ENCODE assay signal across 20 cellular contexts in genomic region chr22:41245917-41246499, GRCh38. TPM values are rescaled to one million over a fixed set of nuclear protein-coding genes. Genes with fewer than 3 reads are reported as not detected.
A peak's percentile ranks its signal among the peaks of the same experiment; 100 is the strongest.
DNase-seq lines count a peak whose midpoint lies in the region; ATAC-seq, FAIRE-seq and TF ChIP-seq lines count a peak whose summit lies in the region.
"Had no signal": no experiment of that assay in that cellular context is flagged by ENCODE, and none has a peak within 500 bp of the region (broad histone marks: within the 10 kb centered on the region; RNA-seq: fewer than 3 reads in every experiment).

No MANE protein-coding gene starts in this region.

- no peaks in the 10 kb centered on the region for H3K9me3 Mint-ChIP-seq in stimulated activated naive CD8-positive, alpha-beta T cell treated with anti-CD3 and anti-CD28 coated beads, Interleukin-15, amount 100 ng/mL, for 72 hours
- H3K9me3 Mint-ChIP-seq: CD8-positive, alpha-beta T cell; IgD-negative memory B cell had no signal

- no peak for DNase-seq in stimulated activated naive CD8-positive, alpha-beta T cell treated with anti-CD3 and anti-CD28 coated beads, Interleukin-15, amount 100 ng/mL, for 72 hours
- DNase-seq in stimulated activated naive CD8-positive, alpha-beta T cell treated with anti-CD3 and anti-CD28 coated beads, Interleukin-15, Interleukin-2, amounts not matched to agents 100 U/mL and 50 U/mL, for 24 hours: no peak
- no peak for DNase-seq in T-helper 17 cell
- no peak for DNase-seq in fibroblast of villous mesenchyme (ENCODE audit: low read depth)
- DNase-seq in 8988T: no peak
- no peak for DNase-seq in NCI-H1436 treated with DMSO at 0.1 percent for 48 hours (lab: John Stamatoyannopoulos, UW)
- DNase-seq in GM19239 (ENCODE audit: insufficient read length, low spot score): no peak
- no peak for DNase-seq in hypothalamus (lab: John Stamatoyannopoulos, UW)
- DNase-seq: activated naive CD4-positive, alpha-beta T cell treated with anti-CD3 and anti-CD28 coated beads, Interleukin-2, amount 50 U/mL, for 16 hours; esophagus squamous epithelium; heart right ventricle; kidney; NCI-H1048; NCI-H2081 treated with DMSO at 0.1 percent for 48 hours; NCI-H526; SK-N-SH had no signal

- H3K27ac Mint-ChIP-seq in stimulated activated naive CD8-positive, alpha-beta T cell treated with anti-CD3 and anti-CD28 coated beads, Interleukin-15, amount 100 ng/mL, for 72 hours: peak overlapping the region in 1 of 2 donors; percentile 71
- H3K27ac Mint-ChIP-seq in T-helper 17 cell: no peak overlapping the region
- H3K27ac Mint-ChIP-seq: CD8-positive, alpha-beta T cell had no signal

- H3K4me1 Mint-ChIP-seq in stimulated activated naive CD8-positive, alpha-beta T cell treated with anti-CD3 and anti-CD28 coated beads, Interleukin-15, amount 100 ng/mL, for 72 hours: no peaks in the 10 kb centered on the region
- H3K4me1 Mint-ChIP-seq in T-helper 17 cell: no peaks in the 10 kb centered on the region

- H3K36me3 Mint-ChIP-seq in T-helper 17 cell (ENCODE audit: low read depth): peaks cover 2% of the 10 kb centered on the region

- no peaks in the 10 kb centered on the region for H3K27me3 Mint-ChIP-seq in stimulated activated naive CD8-positive, alpha-beta T cell treated with anti-CD3 and anti-CD28 coated beads, Interleukin-15, amount 100 ng/mL, for 72 hours
- no peaks in the 10 kb centered on the region for H3K27me3 Mint-ChIP-seq in T-helper 17 cell
- H3K27me3 Mint-ChIP-seq: IgD-negative memory B cell had no signal

- TF ChIP-seq CTCF in fibroblast of villous mesenchyme (IDR thresholded peaks at IDR 0.05; ENCODE audit: insufficient read depth, low read depth, low read length): peak; percentile 4

- peak; percentile 14 for ATAC-seq in stimulated activated naive CD8-positive, alpha-beta T cell treated with anti-CD3 and anti-CD28 coated beads, Interleukin-15, amount 100 ng/mL, for 72 hours
- ATAC-seq in stimulated activated naive CD8-positive, alpha-beta T cell treated with anti-CD3 and anti-CD28 coated beads, Interleukin-15, Interleukin-2, amounts not matched to agents 100 U/mL and 50 U/mL, for 24 hours: no peak
- peak; percentile 8 for ATAC-seq in T-helper 17 cell
- ATAC-seq: CD8-positive, alpha-beta T cell; heart right ventricle had no signal

- H3K4me3 Mint-ChIP-seq in stimulated activated naive CD8-positive, alpha-beta T cell treated with anti-CD3 and anti-CD28 coated beads, Interleukin-15, amount 100 ng/mL, for 72 hours: no peak overlapping the region
- H3K4me3 Mint-ChIP-seq in T-helper 17 cell: no peak overlapping the region
- H3K4me3 Mint-ChIP-seq: CD8-positive, alpha-beta T cell; IgD-negative memory B cell had no signal

- H3K4me3 ChIP-seq in fibroblast of villous mesenchyme (ENCODE audit: low read depth, low read length): no peak overlapping the region
- H3K4me3 ChIP-seq: esophagus squamous epithelium, heart right ventricle, vagina had no signal

- no peaks in the 10 kb centered on the region for H3K9me3 ChIP-seq in T-helper 17 cell (ENCODE audit: control insufficient read depth, low read length, poor library complexity, severe bottlenecking)
- H3K9me3 ChIP-seq: esophagus squamous epithelium, heart right ventricle, neutrophil, SK-N-SH, vagina had no signal

- FAIRE-seq in GM19239 (lab: Jason Lieb, UNC): no peak
- FAIRE-seq: kidney had no signal

RNA-seq across cellular contexts. Expression of gene CHADL, which starts 5.3 kb away (rescaled TPM):
- total RNA-seq in T-helper 17 cell (1 to 10 TPM; 1.6 to 3.5 TPM), fibroblast of villous mesenchyme (0.43 and 0.64 TPM in 2 replicates)

RNA-seq across cellular contexts. Expression of gene RANGAP1, which starts 40.0 kb away (rescaled TPM):
- total RNA-seq in T-helper 17 cell: 100 to 1,000 TPM; 114 to 142 TPM
- total RNA-seq in fibroblast of villous mesenchyme: 60.2 and 95.9 TPM in 2 replicates

RNA-seq across cellular contexts. Expression of gene L3MBTL2, which starts 40.9 kb away (rescaled TPM):
- 10 to 100 TPM; 28.9 to 31.1 TPM for total RNA-seq in T-helper 17 cell
- 23.2 and 32.0 TPM in 2 replicates for total RNA-seq in fibroblast of villous mesenchyme

RNA-seq across cellular contexts. Expression of gene ZC3H7B, which starts 55.3 kb away (rescaled TPM):
- total RNA-seq in T-helper 17 cell (10 to 100 TPM; 33.5 to 35.9 TPM), fibroblast of villous mesenchyme (68.0 and 80.3 TPM in 2 replicates)
